1 cellular context compared by ENCODE assay signal in genomic region chr20:52031574-52032303, GRCh38.
TF ChIP-seq lines count a peak whose summit lies in the region.

No MANE protein-coding gene starts in this region.

TF ChIP-seq in HepG2, 621 proteins besides CTCF, POLR2A, EP300 and RAD21 (continued from another document and continues in another):
- TF ChIP-seq ZNF609 (CRISPR knock-in tag; IDR thresholded peaks at IDR 0.05; ENCODE audit: borderline replicate concordance) (peak; percentile 76; the same call in 1 of the 2 replicates), ZNF264 (CRISPR knock-in tag; IDR thresholded peaks at IDR 0.05) (peak; percentile 76), ZNF776 (CRISPR knock-in tag; IDR thresholded peaks at IDR 0.05) (no peak; the same call in 1 of the 2 replicates), ZFP41 (CRISPR knock-in tag; IDR thresholded peaks at IDR 0.05; ENCODE audit: borderline replicate concordance) (no peak), ZNF383 (CRISPR knock-in tag; IDR thresholded peaks at IDR 0.05; ENCODE audit: borderline replicate concordance) (peak; percentile 75; the same call in 1 of the 2 replicates), ZNF652 (CRISPR knock-in tag; IDR thresholded peaks at IDR 0.05; ENCODE audit: borderline replicate concordance, low read depth) (peak; percentile 52; the same call in 1 of the 2 replicates), EHMT2 (IDR thresholded peaks at IDR 0.05; ENCODE audit: borderline replicate concordance, low read depth, low read length) (peak; percentile 52; the same call in 1 of the 2 replicates), ZFP90 (CRISPR knock-in tag; IDR thresholded peaks at IDR 0.05; ENCODE audit: borderline replicate concordance) (peak; percentile 59; the same call in 1 of the 2 replicates), IRF9 (CRISPR knock-in tag; IDR thresholded peaks at IDR 0.05; ENCODE audit: borderline replicate concordance) (0 out of 2 replicates have a peak, but pooled peaks have one; percentile 52), THYN1 (CRISPR knock-in tag; IDR thresholded peaks at IDR 0.05; ENCODE audit: borderline replicate concordance, low read depth) (0 out of 2 replicates have a peak, but pooled peaks have one; percentile 14), BRF2 (CRISPR knock-in tag; IDR thresholded peaks at IDR 0.05) (no peak), CSRNP1 (CRISPR knock-in tag; IDR thresholded peaks at IDR 0.05) (no peak), REXO4 (CRISPR knock-in tag; IDR thresholded peaks at IDR 0.05; ENCODE audit: borderline replicate concordance) (no peak), KLF16 (CRISPR knock-in tag; IDR thresholded peaks at IDR 0.05) (peak in 1 of 2 experiments; percentile 29; a peak in 1 of 4 replicates), MYNN (CRISPR knock-in tag; IDR thresholded peaks at IDR 0.05; ENCODE audit: low read depth) (no peak), ZBTB37 (CRISPR knock-in tag; IDR thresholded peaks at IDR 0.05) (no peak; the same call in 1 of the 2 replicates), ZNF142 (CRISPR knock-in tag; IDR thresholded peaks at IDR 0.05) (0 out of 2 replicates have a peak, but pooled peaks have one; percentile 48), PHB2 (IDR thresholded peaks at IDR 0.05; ENCODE audit: partially characterized antibody) (no peak), ELF3 (CRISPR knock-in tag; IDR thresholded peaks at IDR 0.05) (peak; percentile 83), ZKSCAN8 (CRISPR knock-in tag; IDR thresholded peaks at IDR 0.05; ENCODE audit: borderline replicate concordance) (peak; percentile 15; the same call in 1 of the 2 replicates), ZNF432 (CRISPR knock-in tag; IDR thresholded peaks at IDR 0.05; ENCODE audit: borderline replicate concordance) (no peak), ZNF230 (CRISPR knock-in tag; IDR thresholded peaks at IDR 0.05) (peak; percentile 72; the same call in 1 of the 2 replicates), MTA3 (CRISPR knock-in tag; IDR thresholded peaks at IDR 0.05) (no peak), ZNF710 (CRISPR knock-in tag; IDR thresholded peaks at IDR 0.05; ENCODE audit: borderline replicate concordance) (peak; percentile 87), LCORL (IDR thresholded peaks at IDR 0.05) (no peak), LCORL (CRISPR knock-in tag; IDR thresholded peaks at IDR 0.05) (peak; percentile 96), NFYC (CRISPR knock-in tag; IDR thresholded peaks at IDR 0.05) (no peak), FOXA1 (IDR thresholded peaks at IDR 0.05) (no peak), FOXA1 (CRISPR knock-in tag; IDR thresholded peaks at IDR 0.05) (peak; percentile 74), ZEB1 (IDR thresholded peaks at IDR 0.05; ENCODE audit: insufficient replicate concordance, low read depth) (no peak), ESRRA (CRISPR knock-in tag; IDR thresholded peaks at IDR 0.05; ENCODE audit: low read depth) (peak; percentile 64; the same call in 1 of the 2 replicates), RCOR2 (CRISPR knock-in tag; IDR thresholded peaks at IDR 0.05) (peak; percentile 85), FOXC1 (CRISPR knock-in tag; IDR thresholded peaks at IDR 0.05; ENCODE audit: borderline replicate concordance) (no peak), CBX1 (IDR thresholded peaks at IDR 0.05; ENCODE audit: low read depth) (no peak), PRDM4 (CRISPR knock-in tag; IDR thresholded peaks at IDR 0.05; ENCODE audit: borderline replicate concordance) (no peak)
